17 cellular contexts compared by ENCODE assay signal in genomic region chr11:32432565-32433248, GRCh38. TPM values are rescaled to one million over a fixed set of nuclear protein-coding genes. Genes with fewer than 3 reads are reported as not detected.
A peak's percentile ranks its signal among the peaks of the same experiment; 100 is the strongest.
DNase-seq lines count a peak whose midpoint lies in the region; ATAC-seq and TF ChIP-seq lines count a peak whose summit lies in the region.
"Had no signal": no experiment of that assay in that cellular context is flagged by ENCODE, and none has a peak within 500 bp of the region (broad histone marks: within the 10 kb centered on the region; RNA-seq: fewer than 3 reads in every experiment).

No MANE protein-coding gene starts in this region.

- H3K9me3 Mint-ChIP-seq in MCF 10A (ENCODE audit: unreplicated experiment), result peaks cover 7% of the 10 kb centered on the region
- H3K9me3 Mint-ChIP-seq in naive thymus-derived CD8-positive, alpha-beta T cell, result peaks cover 0 to 4% (median 0%) of the 10 kb centered on the region in 9 donors
- H3K9me3 Mint-ChIP-seq: activated naive CD4-positive, alpha-beta T cell treated with anti-CD3 and anti-CD28 coated beads, Interleukin-2, amount 10 ng/mL, durations not matched to agents 7 days and 5 days; dendritic cell treated with granulocyte-macrophage colony-stimulating factor and Interleukin-4, amounts not matched to agents 40 ng/mL and 50 ng/mL, for 4 days; T-cell had no signal

- peak overlapping the region; percentile 16 to 60 (median 28) for H3K4me3 ChIP-seq in breast epithelium
- H3K4me3 ChIP-seq in mammary epithelial cell (replicated peaks in 1 of 3; ENCODE audit: insufficient read depth in 1 of 3, low read depth in 2 of 3, low read length in 3 of 3), result peak overlapping the region in 1 of 3 experiments; percentile 16
- peak overlapping the region in 3 of 4 donors; percentile 17 to 39 (median 22) for H3K4me3 ChIP-seq in upper lobe of left lung
- H3K4me3 ChIP-seq: left lung, prostate gland had no signal

- TF ChIP-seq POLR2A in breast epithelium (IDR thresholded peaks at IDR 0.05), result no peak
- no peak for TF ChIP-seq POLR2A in upper lobe of left lung (IDR thresholded peaks at IDR 0.05)

- BruUV-seq in MCF 10A (replicated peaks; lab: Mats Ljungman, UMichigan) (no TSS peak), mammary epithelial cell (replicated peaks; lab: Mats Ljungman, UMichigan) (no TSS peak)

- H3K27me3 ChIP-seq in breast epithelium, result peaks cover 3 to 100% of the 10 kb centered on the region in 2 donors
- peaks cover 80% of the 10 kb centered on the region for H3K27me3 ChIP-seq in mammary epithelial cell (ENCODE audit: insufficient read depth, low read length)
- peaks cover 0 to 74% (median 37%) of the 10 kb centered on the region in 4 donors for H3K27me3 ChIP-seq in upper lobe of left lung

- TF ChIP-seq CTCF in breast epithelium (IDR thresholded peaks at IDR 0.05) (no peak), MCF 10A (IDR thresholded peaks at IDR 0.05; ENCODE audit: unreplicated experiment) (no peak), mammary epithelial cell (conservative IDR thresholded peaks at IDR 0.05 in 1 of 2, IDR thresholded peaks at IDR 0.05 in 1 of 2; ENCODE audit: extremely low read depth in 1 of 2, insufficient read depth in 1 of 2, low read depth in 1 of 2, low read length in 2 of 2) (no peak), upper lobe of left lung (IDR thresholded peaks at IDR 0.05) (no peak)

- no peak for TF ChIP-seq EP300 in upper lobe of left lung (IDR thresholded peaks at IDR 0.05)

- H3K9ac ChIP-seq in mammary epithelial cell (ENCODE audit: insufficient read depth, low read length), result no peak overlapping the region

- peak overlapping the region; percentile 32 for H2AFZ ChIP-seq in mammary epithelial cell (ENCODE audit: low read depth, low read length)

- WGBS in mammary epithelial cell (ENCODE audit: low coverage, missing lambda C conversion rate), result 59% methylated on average over 16 of the region's 16 CpGs
- 19 to 25% methylated on average over 15 to 16 of the region's 16 CpGs for WGBS in upper lobe of left lung, 2 donors

- H3K27ac ChIP-seq in breast epithelium, result no peak overlapping the region
- H3K27ac ChIP-seq in mammary epithelial cell (ENCODE audit: insufficient read depth, low read depth, low read length), result no peak overlapping the region
- no peak overlapping the region for H3K27ac ChIP-seq in upper lobe of left lung
- H3K27ac ChIP-seq: left lung, prostate gland had no signal

- POLR2A ChIA-PET in MCF 10A (lab: Yijun Ruan, JAX), result no interaction called here
- POLR2A ChIA-PET in naive thymus-derived CD8-positive, alpha-beta T cell (lab: Charles Lee), result no interaction called here

- H3K27me3 Mint-ChIP-seq in MCF 10A (ENCODE audit: insufficient read depth, unreplicated experiment), result no peaks in the 10 kb centered on the region
- peaks cover 33 to 93% (median 72%) of the 10 kb centered on the region in 5 donors for H3K27me3 Mint-ChIP-seq in naive thymus-derived CD8-positive, alpha-beta T cell

- no peaks in the 10 kb centered on the region for H3K79me2 ChIP-seq in mammary epithelial cell (ENCODE audit: insufficient read depth, low read length)

- no peak for DNase-seq in breast epithelium (ENCODE audit: low spot score in 2 of 2)
- DNase-seq in MCF 10A (ENCODE audit: unreplicated experiment), result no peak
- no peak for DNase-seq in mammary epithelial cell
- DNase-seq in naive thymus-derived CD8-positive, alpha-beta T cell, result no peak
- no peak for DNase-seq in upper lobe of left lung
- DNase-seq in NCI-H510A treated with DMSO at 0.1 percent for 48 hours (lab: John Stamatoyannopoulos, UW), result no peak
- DNase-seq in HK-2 (ENCODE audit: unreplicated experiment), result no peak
- no peak for DNase-seq in NCI-H526 (lab: John Stamatoyannopoulos, UW)
- DNase-seq: activated CD4-positive, alpha-beta T cell treated with anti-CD3 and anti-CD28 coated beads, Interleukin-2, amount 50 U/mL, for 48 hours; activated naive CD4-positive, alpha-beta T cell treated with anti-CD3 and anti-CD28 coated beads, Interleukin-2, amount 10 ng/mL, durations not matched to agents 7 days and 5 days; Kasumi-1; NCI-H2081 treated with DMSO at 0.1 percent for 48 hours; T-cell had no signal

- H3K9me3 ChIP-seq in breast epithelium (no peaks in the 10 kb centered on the region), mammary epithelial cell (replicated peaks; ENCODE audit: insufficient read depth, low read length) (peaks cover 5% of the 10 kb centered on the region), upper lobe of left lung (no peaks in the 10 kb centered on the region)
- H3K9me3 ChIP-seq: left lung, prostate gland had no signal

- no peaks in the 10 kb centered on the region for H3K36me3 Mint-ChIP-seq in MCF 10A (ENCODE audit: insufficient read depth, unreplicated experiment)
- peaks cover 0 to 7% (median 0%) of the 10 kb centered on the region in 3 donors for H3K36me3 Mint-ChIP-seq in naive thymus-derived CD8-positive, alpha-beta T cell
- H3K36me3 Mint-ChIP-seq: T-cell had no signal

- no peak overlapping the region for H3K27ac Mint-ChIP-seq in MCF 10A (ENCODE audit: low read depth, unreplicated experiment)
- no peak overlapping the region for H3K27ac Mint-ChIP-seq in naive thymus-derived CD8-positive, alpha-beta T cell
- H3K27ac Mint-ChIP-seq: activated naive CD4-positive, alpha-beta T cell treated with anti-CD3 and anti-CD28 coated beads, Interleukin-2, amount 10 ng/mL, durations not matched to agents 7 days and 5 days; dendritic cell treated with granulocyte-macrophage colony-stimulating factor and Interleukin-4, amounts not matched to agents 40 ng/mL and 50 ng/mL, for 4 days; T-cell had no signal

- H4K20me1 ChIP-seq in mammary epithelial cell (ENCODE audit: insufficient read depth, low read length), result no peaks in the 10 kb centered on the region

- ATAC-seq in naive thymus-derived CD8-positive, alpha-beta T cell, result no peak
- ATAC-seq in upper lobe of left lung (ENCODE audit: low FRiP score in 2 of 2), result no peak
- ATAC-seq: left lung, T-cell had no signal

- dilution Hi-C loops in mammary epithelial cell (cut with HindIII; ENCODE audit: low sequenced_read_pairs), result no loop called here

- in situ Hi-C loops in mammary epithelial cell (cut with MboI; ENCODE audit: low sequenced_read_pairs in 2 of 2), result no loop called here

- peak overlapping the region; percentile 5 for H3K4me2 ChIP-seq in mammary epithelial cell (ENCODE audit: insufficient read depth, low read depth, low read length)

- H3K4me1 Mint-ChIP-seq in MCF 10A (ENCODE audit: insufficient read depth, unreplicated experiment), result no peaks in the 10 kb centered on the region
- peaks cover 15 to 43% (median 38%) of the 10 kb centered on the region in 4 donors for H3K4me1 Mint-ChIP-seq in naive thymus-derived CD8-positive, alpha-beta T cell

- peaks cover 4 to 19% of the 10 kb centered on the region in 2 donors for H3K4me1 ChIP-seq in breast epithelium
- peaks cover 5% of the 10 kb centered on the region for H3K4me1 ChIP-seq in mammary epithelial cell (ENCODE audit: insufficient read depth, low read length)
- peaks cover 30 to 67% (median 31%) of the 10 kb centered on the region in 4 donors for H3K4me1 ChIP-seq in upper lobe of left lung
- H3K4me1 ChIP-seq: prostate gland had no signal

- H3K36me3 ChIP-seq in breast epithelium (no peaks in the 10 kb centered on the region), mammary epithelial cell (ENCODE audit: insufficient read depth, low read length) (no peaks in the 10 kb centered on the region), upper lobe of left lung (no peaks in the 10 kb centered on the region)
- H3K36me3 ChIP-seq: left lung, prostate gland had no signal

- intact Hi-C loops in breast epithelium (cut with DNase I; ENCODE audit: low total_unique reads), result loop anchor here (2.0 kb wide), 1 partner anchor 52 kb away; no protein-coding TSS in a partner anchor
- intact Hi-C loops in MCF 10A (cut with micrococcal nuclease), result no loop called here
- intact Hi-C loops in mammary epithelial cell (cut with micrococcal nuclease), result no loop called here

- CTCF ChIA-PET in MCF 10A (lab: Yijun Ruan, JAX) (interaction anchor here (0.7 kb wide), 1 partner anchor 45 kb away, joined by 4 read pairs; no protein-coding TSS in a partner anchor), mammary epithelial cell (lab: Charles Lee; ENCODE audit: low non-redundant PET) (no interaction called here)

- H3K4me3 Mint-ChIP-seq in MCF 10A (ENCODE audit: unreplicated experiment), result no peak overlapping the region
- H3K4me3 Mint-ChIP-seq in naive thymus-derived CD8-positive, alpha-beta T cell, result peak overlapping the region in 9 of 10 donors; percentile 7 to 52 (median 33)
- H3K4me3 Mint-ChIP-seq: activated naive CD4-positive, alpha-beta T cell treated with anti-CD3 and anti-CD28 coated beads, Interleukin-2, amount 10 ng/mL, durations not matched to agents 7 days and 5 days; dendritic cell treated with granulocyte-macrophage colony-stimulating factor and Interleukin-4, amounts not matched to agents 40 ng/mL and 50 ng/mL, for 4 days had no signal

RNA-seq across cellular contexts. Expression of gene WT1, which starts 2.6 kb away (rescaled TPM):
- total RNA-seq in breast epithelium, result 10 to 100 TPM in 1 of 3 donors, under 1 TPM in 1, not detected in 1; 0.66 to 11.6 TPM
- 0.22 and 0.61 TPM in 2 replicates for total RNA-seq in MCF 10A (2022)
- total RNA-seq in mammary epithelial cell, result not detected
- polyA plus RNA-seq in mammary epithelial cell, result not detected
- polyA minus RNA-seq in mammary epithelial cell, result not detected
- not detected for total RNA-seq in naive thymus-derived CD8-positive, alpha-beta T cell
- not detected for polyA plus RNA-seq in naive thymus-derived CD8-positive, alpha-beta T cell
- total RNA-seq in upper lobe of left lung, result 1 to 10 TPM in 1 of 6 donors, under 1 TPM in 1, not detected in 4; 0.77 to 1.1 TPM
- total RNA-seq: frontal cortex, T-cell had no signal
